ENCODE assay signal across 1 cellular context in the genomic region with DNA sequence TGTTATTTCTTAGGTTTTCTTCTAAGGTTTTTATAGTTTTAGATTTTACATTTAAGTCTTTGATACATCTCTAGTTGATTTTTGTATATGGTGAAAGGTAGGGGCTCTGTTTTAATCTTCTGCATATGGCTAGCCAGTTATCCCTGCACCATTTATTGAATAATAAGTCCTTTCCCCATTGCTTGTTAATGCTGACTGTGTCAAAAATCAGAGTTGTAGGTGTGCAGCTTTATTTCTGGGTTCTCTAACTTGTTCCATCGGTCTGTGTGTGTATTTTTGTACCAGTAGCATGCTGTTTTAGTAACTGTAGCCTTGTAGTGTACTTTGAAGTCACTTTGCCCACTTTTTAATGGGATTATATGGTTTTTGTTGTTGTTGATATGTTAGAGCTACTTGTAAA.
TF ChIP-seq lines count a peak whose summit lies in the region.

No MANE protein-coding gene starts in this region.

TF ChIP-seq in HepG2, 621 proteins besides CTCF, POLR2A, EP300 and RAD21 (continued from another document):
- TF ChIP-seq, protein P1, sequence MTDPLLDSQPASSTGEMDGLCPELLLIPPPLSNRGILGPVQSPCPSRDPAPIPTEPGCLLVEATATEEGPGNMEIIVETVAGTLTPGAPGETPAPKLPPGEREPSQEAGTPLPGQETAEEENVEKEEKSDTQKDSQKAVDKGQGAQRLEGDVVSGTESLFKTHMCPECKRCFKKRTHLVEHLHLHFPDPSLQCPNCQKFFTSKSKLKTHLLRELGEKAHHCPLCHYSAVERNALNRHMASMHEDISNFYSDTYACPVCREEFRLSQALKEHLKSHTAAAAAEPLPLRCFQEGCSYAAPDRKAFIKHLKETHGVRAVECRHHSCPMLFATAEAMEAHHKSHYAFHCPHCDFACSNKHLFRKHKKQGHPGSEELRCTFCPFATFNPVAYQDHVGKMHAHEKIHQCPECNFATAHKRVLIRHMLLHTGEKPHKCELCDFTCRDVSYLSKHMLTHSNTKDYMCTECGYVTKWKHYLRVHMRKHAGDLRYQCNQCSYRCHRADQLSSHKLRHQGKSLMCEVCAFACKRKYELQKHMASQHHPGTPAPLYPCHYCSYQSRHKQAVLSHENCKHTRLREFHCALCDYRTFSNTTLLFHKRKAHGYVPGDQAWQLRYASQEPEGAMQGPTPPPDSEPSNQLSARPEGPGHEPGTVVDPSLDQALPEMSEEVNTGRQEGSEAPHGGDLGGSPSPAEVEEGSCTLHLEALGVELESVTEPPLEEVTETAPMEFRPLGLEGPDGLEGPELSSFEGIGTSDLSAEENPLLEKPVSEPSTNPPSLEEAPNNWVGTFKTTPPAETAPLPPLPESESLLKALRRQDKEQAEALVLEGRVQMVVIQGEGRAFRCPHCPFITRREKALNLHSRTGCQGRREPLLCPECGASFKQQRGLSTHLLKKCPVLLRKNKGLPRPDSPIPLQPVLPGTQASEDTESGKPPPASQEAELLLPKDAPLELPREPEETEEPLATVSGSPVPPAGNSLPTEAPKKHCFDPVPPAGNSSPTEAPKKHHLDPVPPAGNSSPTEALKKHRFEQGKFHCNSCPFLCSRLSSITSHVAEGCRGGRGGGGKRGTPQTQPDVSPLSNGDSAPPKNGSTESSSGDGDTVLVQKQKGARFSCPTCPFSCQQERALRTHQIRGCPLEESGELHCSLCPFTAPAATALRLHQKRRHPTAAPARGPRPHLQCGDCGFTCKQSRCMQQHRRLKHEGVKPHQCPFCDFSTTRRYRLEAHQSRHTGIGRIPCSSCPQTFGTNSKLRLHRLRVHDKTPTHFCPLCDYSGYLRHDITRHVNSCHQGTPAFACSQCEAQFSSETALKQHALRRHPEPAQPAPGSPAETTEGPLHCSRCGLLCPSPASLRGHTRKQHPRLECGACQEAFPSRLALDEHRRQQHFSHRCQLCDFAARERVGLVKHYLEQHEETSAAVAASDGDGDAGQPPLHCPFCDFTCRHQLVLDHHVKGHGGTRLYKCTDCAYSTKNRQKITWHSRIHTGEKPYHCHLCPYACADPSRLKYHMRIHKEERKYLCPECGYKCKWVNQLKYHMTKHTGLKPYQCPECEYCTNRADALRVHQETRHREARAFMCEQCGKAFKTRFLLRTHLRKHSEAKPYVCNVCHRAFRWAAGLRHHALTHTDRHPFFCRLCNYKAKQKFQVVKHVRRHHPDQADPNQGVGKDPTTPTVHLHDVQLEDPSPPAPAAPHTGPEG (CRISPR knock-in tag; IDR thresholded peaks at IDR 0.05): no peak
- no peak for TF ChIP-seq ZNF577 (CRISPR knock-in tag; IDR thresholded peaks at IDR 0.05; ENCODE audit: borderline replicate concordance, low read depth)
- TF ChIP-seq ZNF468 (CRISPR knock-in tag; IDR thresholded peaks at IDR 0.05): no peak
- peak; percentile 74 for TF ChIP-seq MAFF (IDR thresholded peaks at IDR 0.05; ENCODE audit: low read depth, low read length)
TF ChIP-seq in HepG2: peak in this region for 2.
